8 cellular contexts compared by ENCODE assay signal in the genomic region with DNA sequence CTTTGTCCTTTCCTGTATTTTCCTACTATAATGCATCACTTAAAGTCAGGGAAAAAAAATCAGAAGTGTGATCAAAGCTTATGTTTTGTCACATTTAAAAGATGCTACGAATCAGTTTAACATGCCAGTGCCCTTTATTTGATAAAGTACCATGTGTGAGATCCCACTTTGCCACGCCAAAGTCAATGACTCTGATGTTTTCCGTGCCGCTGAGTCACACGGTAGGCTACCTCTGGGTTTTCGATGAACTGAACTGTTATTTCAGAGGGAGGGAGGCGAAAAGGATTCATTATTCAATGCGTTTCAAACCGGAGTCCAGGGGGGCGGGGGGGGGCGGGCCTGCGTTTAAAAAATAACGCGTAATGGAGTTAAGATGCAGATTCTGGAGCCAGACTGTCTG.
DNase-seq lines count a peak whose midpoint lies in the region; ATAC-seq and TF ChIP-seq lines count a peak whose summit lies in the region.

No MANE protein-coding gene starts in this region.

- no peaks in the 10 kb centered on the region for H3K9me3 Mint-ChIP-seq in natural killer cell
- H3K9me3 Mint-ChIP-seq in natural killer cell treated with Interleukin-12 subunit alpha and Interleukin-12 subunit beta and Interleukin-15 and Interleukin-18, amount 100 ng/mL, for 72 hours, result no peaks in the 10 kb centered on the region

- H3K27me3 ChIP-seq in ascending aorta, result no peaks in the 10 kb centered on the region
- no peaks in the 10 kb centered on the region for H3K27me3 ChIP-seq in vagina

- H3K9me3 ChIP-seq in ascending aorta, result no peaks in the 10 kb centered on the region
- no peaks in the 10 kb centered on the region for H3K9me3 ChIP-seq in vagina

- H3K27ac ChIP-seq in ascending aorta (peak overlapping the region; percentile 54 to 74), vagina (no peak overlapping the region)

- intact Hi-C loops in natural killer cell (cut with micrococcal nuclease) (no loop called here), ascending aorta (cut with DNase I) (loop anchor here (2.0 kb wide), 2 partner anchors 23 to 123 kb away; no protein-coding TSS in a partner anchor), vagina (cut with DNase I) (no loop called here)

- peaks cover 0 to 8% of the 10 kb centered on the region in 2 donors for H3K4me1 Mint-ChIP-seq in natural killer cell
- no peaks in the 10 kb centered on the region for H3K4me1 Mint-ChIP-seq in natural killer cell treated with Interleukin-12 subunit alpha and Interleukin-12 subunit beta and Interleukin-15 and Interleukin-18, amount 100 ng/mL, for 72 hours (ENCODE audit: low read depth in 2 of 2)

- H3K36me3 ChIP-seq in ascending aorta (no peaks in the 10 kb centered on the region), vagina (no peaks in the 10 kb centered on the region)

- peak overlapping the region; percentile 26 for H3K4me3 Mint-ChIP-seq in natural killer cell
- no peak overlapping the region for H3K4me3 Mint-ChIP-seq in natural killer cell treated with Interleukin-12 subunit alpha and Interleukin-12 subunit beta and Interleukin-15 and Interleukin-18, amount 100 ng/mL, for 72 hours

- no peak for TF ChIP-seq POLR2A in vagina (IDR thresholded peaks at IDR 0.05)

- H3K27me3 Mint-ChIP-seq in natural killer cell (ENCODE audit: low read depth in 2 of 2), result peaks cover 25 to 60% of the 10 kb centered on the region in 2 donors
- peaks cover 40 to 59% of the 10 kb centered on the region in 2 donors for H3K27me3 Mint-ChIP-seq in natural killer cell treated with Interleukin-12 subunit alpha and Interleukin-12 subunit beta and Interleukin-15 and Interleukin-18, amount 100 ng/mL, for 72 hours

- H3K27ac Mint-ChIP-seq in natural killer cell, result no peak overlapping the region
- H3K27ac Mint-ChIP-seq in natural killer cell treated with Interleukin-12 subunit alpha and Interleukin-12 subunit beta and Interleukin-15 and Interleukin-18, amount 100 ng/mL, for 72 hours, result no peak overlapping the region

- DNase-seq in natural killer cell, result no peak
- DNase-seq in natural killer cell treated with Interleukin-12 subunit alpha and Interleukin-12 subunit beta and Interleukin-15 and Interleukin-18, amount 100 ng/mL, for 72 hours (ENCODE audit: low spot score), result no peak
- no peak for DNase-seq in ascending aorta (ENCODE audit: low spot score in 2 of 2)
- DNase-seq in lung microvascular endothelial cell (ENCODE audit: low read depth in 2 of 2), result peak; percentile 3 to 32
- DNase-seq in vagina (ENCODE audit: extremely low spot score in 2 of 2), result no peak
- DNase-seq in NCI-H1436 treated with DMSO at 0.1 percent for 48 hours (lab: John Stamatoyannopoulos, UW), result no peak

- no peaks in the 10 kb centered on the region for H3K36me3 Mint-ChIP-seq in natural killer cell
- H3K36me3 Mint-ChIP-seq in natural killer cell treated with Interleukin-12 subunit alpha and Interleukin-12 subunit beta and Interleukin-15 and Interleukin-18, amount 100 ng/mL, for 72 hours, result no peaks in the 10 kb centered on the region

- H3K4me3 ChIP-seq in ascending aorta (peak overlapping the region; percentile 47 to 64), vagina (peak overlapping the region; percentile 30 to 35)

- no peak for ATAC-seq in natural killer cell
- no peak for ATAC-seq in natural killer cell treated with Interleukin-12 subunit alpha and Interleukin-12 subunit beta and Interleukin-15 and Interleukin-18, amount 100 ng/mL, for 72 hours
- no peak for ATAC-seq in HG02885 (IDR thresholded peaks at IDR 0.05; ENCODE audit: poor library complexity, unreplicated experiment)
- ATAC-seq in GM19463 (IDR thresholded peaks at IDR 0.05; ENCODE audit: unreplicated experiment), result no peak

- H3K4me1 ChIP-seq in ascending aorta (no peaks in the 10 kb centered on the region), vagina (peaks cover 14% of the 10 kb centered on the region)

- TF ChIP-seq CTCF in natural killer cell (IDR thresholded peaks at IDR 0.05), result no peak
- TF ChIP-seq CTCF in ascending aorta (IDR thresholded peaks at IDR 0.05), result no peak
- TF ChIP-seq CTCF in vagina (IDR thresholded peaks at IDR 0.05), result no peak

Comparison
In these comparisons a context has a peak if more than half of its experiments do, and no peak if none do; other contexts are left out.
1. DNase-seq: peak in lung microvascular endothelial cell (2 of 2); none in natural killer cell (single experiment), natural killer cell treated with Interleukin-12 subunit alpha and Interleukin-12 subunit beta and Interleukin-15 and Interleukin-18, amount 100 ng/mL, for 72 hours (single experiment), ascending aorta (0 of 2), vagina (0 of 2) and NCI-H1436 treated with DMSO at 0.1 percent for 48 hours (single experiment).